Comparison of ENCODE assay signal across 13 cellular contexts in genomic region chr2:237729681-237730475, GRCh38.
A peak's percentile ranks its signal among the peaks of the same experiment; 100 is the strongest.
DNase-seq lines count a peak whose midpoint lies in the region; ATAC-seq and TF ChIP-seq lines count a peak whose summit lies in the region.
"Had no signal": no experiment of that assay in that cellular context is flagged by ENCODE, and none has a peak within 500 bp of the region (broad histone marks: within the 10 kb centered on the region; RNA-seq: fewer than 3 reads in every experiment).

No MANE protein-coding gene starts in this region.

- peaks cover 39% of the 10 kb centered on the region for H3K4me1 Mint-ChIP-seq in activated CD4-positive, alpha-beta T cell treated with anti-CD3 and anti-CD28 coated beads, Interleukin-2, amount 10 ng/mL, durations not matched to agents 24 days and 14 days
- peaks cover 23 to 43% (median 40%) of the 10 kb centered on the region in 3 donors for H3K4me1 Mint-ChIP-seq in IgD-negative memory B cell

- intact Hi-C loops in activated CD4-positive, alpha-beta T cell treated with anti-CD3 and anti-CD28 coated beads, Interleukin-2, amount 10 ng/mL, durations not matched to agents 24 days and 14 days (cut with micrococcal nuclease) = no loop called here
- intact Hi-C loops in esophagus muscularis mucosa (cut with DNase I) = loop anchor here (5.0 kb wide), 1 partner anchor 33 kb away; no protein-coding TSS in a partner anchor
- intact Hi-C loops in gastrocnemius medialis (cut with DNase I; ENCODE audit: low total_unique reads) = loop anchor here (5.0 kb wide), 1 partner anchor 38 kb away; no protein-coding TSS in a partner anchor

- H3K4me3 ChIP-seq in esophagus muscularis mucosa (peak overlapping the region in 3 of 4 donors; percentile 1 to 14 (median 13)), gastrocnemius medialis (peak overlapping the region in 1 of 4 donors; percentile 28)
- H3K4me3 ChIP-seq: spleen, tibial artery had no signal

- ATAC-seq in gastrocnemius medialis = no peak
- no peak for ATAC-seq in GM19463 (IDR thresholded peaks at IDR 0.05; ENCODE audit: unreplicated experiment)

- no peak overlapping the region for H3K4me3 Mint-ChIP-seq in activated CD4-positive, alpha-beta T cell treated with anti-CD3 and anti-CD28 coated beads, Interleukin-2, amount 10 ng/mL, durations not matched to agents 24 days and 14 days
- peak overlapping the region in 1 of 4 donors; percentile 41 for H3K4me3 Mint-ChIP-seq in IgD-negative memory B cell

- peaks cover 0 to 11% (median under 1%) of the 10 kb centered on the region in 4 donors for H3K36me3 ChIP-seq in esophagus muscularis mucosa
- peaks cover 0 to 11% of the 10 kb centered on the region in 2 donors for H3K36me3 ChIP-seq in gastrocnemius medialis

- H3K36me3 Mint-ChIP-seq in activated CD4-positive, alpha-beta T cell treated with anti-CD3 and anti-CD28 coated beads, Interleukin-2, amount 10 ng/mL, durations not matched to agents 24 days and 14 days (ENCODE audit: low read depth) = peaks cover 36% of the 10 kb centered on the region
- H3K36me3 Mint-ChIP-seq in IgD-negative memory B cell = no peaks in the 10 kb centered on the region

- in situ Hi-C loops in gastrocnemius medialis (cut with MboI; ENCODE audit: low sequenced_read_pairs in 4 of 4) = no loop called here

- no peak for DNase-seq in activated CD4-positive, alpha-beta T cell treated with anti-CD3 and anti-CD28 coated beads, Interleukin-2, amount 10 ng/mL, durations not matched to agents 24 days and 14 days
- no peak for DNase-seq in activated CD4-positive, alpha-beta T cell treated with anti-CD3 and anti-CD28 coated beads, Interleukin-2, amount 50 U/mL, for 4 hours
- DNase-seq in esophagus muscularis mucosa (ENCODE audit: extremely low spot score) (no peak), gastrocnemius medialis (no peak), NCI-H226 (no peak)
- DNase-seq in activated effector memory CD4-positive, alpha-beta T cell treated with Interleukin-2 at 50 U/mL for 16 hours = no peak
- DNase-seq: aorta, NCI-H1436, NCI-H526 treated with DMSO at 0.1 percent for 48 hours, spleen had no signal

- peak overlapping the region; percentile 72 to 86 (median 85) for H3K27ac ChIP-seq in esophagus muscularis mucosa (replicated peaks in 1 of 4)
- peak overlapping the region; percentile 80 to 89 (median 86) for H3K27ac ChIP-seq in gastrocnemius medialis

- H3K27me3 ChIP-seq in esophagus muscularis mucosa (no peaks in the 10 kb centered on the region), gastrocnemius medialis (no peaks in the 10 kb centered on the region)
- H3K27me3 ChIP-seq: spleen, tibial artery had no signal

- TF ChIP-seq CTCF in esophagus muscularis mucosa (IDR thresholded peaks at IDR 0.05) = no peak
- TF ChIP-seq CTCF in gastrocnemius medialis (IDR thresholded peaks at IDR 0.05 in 4 of 5, conservative IDR thresholded peaks at IDR 0.05 in 1 of 5) = no peak

- peak overlapping the region; percentile 71 for H3K27ac Mint-ChIP-seq in activated CD4-positive, alpha-beta T cell treated with anti-CD3 and anti-CD28 coated beads, Interleukin-2, amount 10 ng/mL, durations not matched to agents 24 days and 14 days
- H3K27ac Mint-ChIP-seq in IgD-negative memory B cell = peak overlapping the region; percentile 67 to 84 (median 76)

- H3K9me3 Mint-ChIP-seq in activated CD4-positive, alpha-beta T cell treated with anti-CD3 and anti-CD28 coated beads, Interleukin-2, amount 10 ng/mL, durations not matched to agents 24 days and 14 days = no peaks in the 10 kb centered on the region
- no peaks in the 10 kb centered on the region for H3K9me3 Mint-ChIP-seq in IgD-negative memory B cell

- H3K9me3 ChIP-seq in esophagus muscularis mucosa (no peaks in the 10 kb centered on the region), gastrocnemius medialis (no peaks in the 10 kb centered on the region)
- H3K9me3 ChIP-seq: spleen, tibial artery had no signal

- H3K27me3 Mint-ChIP-seq in activated CD4-positive, alpha-beta T cell treated with anti-CD3 and anti-CD28 coated beads, Interleukin-2, amount 10 ng/mL, durations not matched to agents 24 days and 14 days = no peaks in the 10 kb centered on the region
- H3K27me3 Mint-ChIP-seq in IgD-negative memory B cell = no peaks in the 10 kb centered on the region

- TF ChIP-seq EP300 in esophagus muscularis mucosa (IDR thresholded peaks at IDR 0.05) = no peak

- TF ChIP-seq POLR2A in esophagus muscularis mucosa (IDR thresholded peaks at IDR 0.05; ENCODE audit: low read depth) = no peak
- no peak for TF ChIP-seq POLR2A in gastrocnemius medialis (IDR thresholded peaks at IDR 0.05)

- 78% methylated on average over 12 of the region's 12 CpGs for WGBS in esophagus muscularis mucosa

- peaks cover 93 to 100% (median 98%) of the 10 kb centered on the region in 4 donors for H3K4me1 ChIP-seq in esophagus muscularis mucosa
- peaks cover 69 to 81% of the 10 kb centered on the region in 2 donors for H3K4me1 ChIP-seq in gastrocnemius medialis
